ENCODE assay signal across 1 cellular context in the genomic region with DNA sequence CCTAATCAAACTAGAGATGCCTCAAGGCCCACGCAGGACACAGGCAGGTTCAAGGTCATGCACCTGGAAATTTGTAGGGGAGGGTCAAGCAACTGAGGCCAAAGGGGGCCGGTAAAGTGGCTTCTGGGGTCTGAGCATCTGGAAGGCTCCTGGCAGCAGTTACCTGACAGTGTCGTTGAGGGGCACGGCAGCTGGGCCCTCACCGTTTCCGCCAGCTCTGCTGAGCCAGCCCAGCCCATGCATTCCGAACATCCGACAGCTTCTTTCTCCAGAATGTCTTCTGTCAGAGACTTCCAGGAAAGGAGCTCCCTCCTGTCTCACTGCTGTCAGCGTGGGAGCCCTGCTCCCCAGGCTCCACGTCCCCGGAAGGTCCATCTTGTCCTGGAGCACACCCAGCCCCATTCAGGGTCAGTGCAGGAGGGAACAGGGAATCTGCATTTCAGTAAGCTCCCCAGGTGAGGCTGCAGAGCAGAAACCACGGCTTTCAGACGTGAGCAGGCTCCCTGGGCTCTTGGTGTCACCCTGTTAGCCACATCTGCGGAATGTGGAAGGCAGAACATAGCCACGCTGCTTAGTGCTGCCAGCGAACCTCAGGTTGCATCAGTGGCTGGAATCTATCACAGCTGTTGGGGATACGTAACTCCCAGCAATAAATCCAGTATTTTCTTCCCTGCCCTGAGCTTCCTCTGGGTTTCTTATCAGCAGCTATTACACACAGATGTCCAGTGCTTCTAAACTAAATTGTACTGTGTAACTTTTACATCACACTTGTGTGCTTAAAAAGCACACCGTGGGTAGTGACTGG.
TF ChIP-seq lines count a peak whose summit lies in the region.

No MANE protein-coding gene starts in this region.

TF ChIP-seq in IMR-90, 13 proteins besides CTCF, POLR2A, EP300 and RAD21:
- peak; percentile 78 for TF ChIP-seq CEBPB (IDR thresholded peaks at IDR 0.05; ENCODE audit: low read depth, low read length)
- no peak for TF ChIP-seq NFE2L2 (IDR thresholded peaks at IDR 0.05; ENCODE audit: low read depth, low read length)
- TF ChIP-seq, protein P1, sequence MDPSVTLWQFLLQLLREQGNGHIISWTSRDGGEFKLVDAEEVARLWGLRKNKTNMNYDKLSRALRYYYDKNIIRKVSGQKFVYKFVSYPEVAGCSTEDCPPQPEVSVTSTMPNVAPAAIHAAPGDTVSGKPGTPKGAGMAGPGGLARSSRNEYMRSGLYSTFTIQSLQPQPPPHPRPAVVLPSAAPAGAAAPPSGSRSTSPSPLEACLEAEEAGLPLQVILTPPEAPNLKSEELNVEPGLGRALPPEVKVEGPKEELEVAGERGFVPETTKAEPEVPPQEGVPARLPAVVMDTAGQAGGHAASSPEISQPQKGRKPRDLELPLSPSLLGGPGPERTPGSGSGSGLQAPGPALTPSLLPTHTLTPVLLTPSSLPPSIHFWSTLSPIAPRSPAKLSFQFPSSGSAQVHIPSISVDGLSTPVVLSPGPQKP (IDR thresholded peaks at IDR 0.05; ENCODE audit: borderline replicate concordance, low read depth, low read length): no peak
